8 cellular contexts compared by ENCODE assay signal in genomic region chr7:102277901-102278300, GRCh38.
"Had no signal": no experiment of that assay in that cellular context is flagged by ENCODE, and none has a peak within 500 bp of the region (broad histone marks: within the 10 kb centered on the region; RNA-seq: fewer than 3 reads in every experiment).

No MANE protein-coding gene starts in this region.

- H3K4me2 ChIP-seq: GM23338 had no signal

- H2AFZ ChIP-seq: GM23338 had no signal

- FAIRE-seq: HTR-8/SVneo had no signal

- H3K4me1 ChIP-seq: HAP-1 had no signal

- DNase-seq: H7, HFFc6, IMR-90, KBM-7 had no signal

- H3K9me3 ChIP-seq: HAP-1 had no signal

- ATAC-seq: GM23338, HCT116 had no signal

- H3K4me3 ChIP-seq: GM23338, HAP-1 had no signal

- H3K36me3 ChIP-seq: HAP-1 had no signal
